28 cellular contexts compared by ENCODE assay signal in the genomic region with DNA sequence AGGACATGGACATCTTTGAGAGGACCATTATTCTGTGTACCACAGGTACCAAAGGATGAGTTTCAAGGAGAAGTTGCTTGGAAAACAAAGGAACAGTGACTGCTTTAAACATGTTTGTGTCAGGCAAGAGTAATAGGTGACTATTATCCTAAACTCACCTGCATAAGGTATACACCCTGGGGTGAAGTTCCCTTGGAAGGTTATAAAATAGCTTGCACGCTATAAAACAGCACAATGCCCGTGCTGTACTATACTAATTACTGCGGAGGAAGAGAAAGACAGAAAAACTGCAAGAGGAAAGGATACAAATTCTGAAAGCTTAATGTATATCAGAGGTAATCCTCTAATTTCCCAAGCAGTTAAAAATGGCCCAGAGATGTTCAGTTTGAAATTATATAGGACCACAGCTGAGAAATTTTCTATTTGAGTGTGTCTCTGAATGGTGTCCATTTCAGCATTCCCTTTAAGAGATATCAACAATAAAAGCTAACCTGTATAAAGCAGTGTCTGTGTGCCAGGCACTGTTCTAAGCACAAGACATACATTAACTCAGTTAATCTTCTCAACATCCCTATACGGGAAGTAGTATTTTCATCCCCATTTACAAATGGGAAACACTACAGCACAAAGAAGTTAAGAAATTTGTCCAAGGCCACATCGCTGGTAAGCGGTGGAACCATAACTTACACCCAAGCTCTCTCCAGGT.
"Had no signal": no experiment of that assay in that cellular context is flagged by ENCODE, and none has a peak within 500 bp of the region (broad histone marks: within the 10 kb centered on the region; RNA-seq: fewer than 3 reads in every experiment).

No MANE protein-coding gene starts in this region.

- H3K4me3 ChIP-seq: adrenal gland, body of pancreas had no signal

- H3K9me3 ChIP-seq: adrenal gland, body of pancreas had no signal

- H3K4me1 ChIP-seq: adrenal gland had no signal

- H3K27me3 ChIP-seq: adrenal gland, body of pancreas had no signal

- FAIRE-seq: colon, endometrium, endothelial cell of umbilical vein, frontal cortex had no signal

- DNase-seq: activated CD4-positive, alpha-beta memory T cell treated with anti-CD3 and anti-CD28 coated beads for 36 hours; activated CD4-positive, alpha-beta T cell treated with anti-CD3 and anti-CD28 coated beads for 36 hours; activated CD4-positive, alpha-beta T cell treated with anti-CD3 and anti-CD28 coated beads, Interleukin-2, amount 10 ng/mL, durations not matched to agents 24 days and 14 days; activated CD4-positive, CD25-positive, alpha-beta regulatory T cell; activated CD4-positive, CD25-positive, alpha-beta regulatory T cell treated with anti-CD3 and anti-CD28 coated beads, Interleukin-2, amount 50 U/mL, for 72 hours; activated CD8-positive, alpha-beta memory T cell treated with anti-CD3 and anti-CD28 coated beads, Interleukin-2, amount 10 ng/mL, durations not matched to agents 7 days and 5 days; activated CD8-positive, alpha-beta memory T cell treated with anti-CD3 and anti-CD28 coated beads, Interleukin-2, amount 50 U/mL, for 4 hours; activated CD8-positive, alpha-beta T cell treated with anti-CD3 and anti-CD28 coated beads, Interleukin-2, amount 10 ng/mL, durations not matched to agents 7 days and 5 days; activated effector memory CD4-positive, alpha-beta T cell treated with anti-CD3 and anti-CD28 coated beads, Interleukin-2, amount 50 U/mL, for 16 hours; activated naive CD4-positive, alpha-beta T cell treated with anti-CD3 and anti-CD28 coated beads for 36 hours; activated naive CD8-positive, alpha-beta T cell treated with anti-CD3 and anti-CD28 coated beads for 36 hours; activated naive CD8-positive, alpha-beta T cell treated with anti-CD3 and anti-CD28 coated beads, Interleukin-2, amount 50 U/mL, for 24 hours; activated T-cell treated with anti-CD3 and anti-CD28 coated beads, Interleukin-2, amount 50 U/mL, for 1 hour; activated T-cell treated with anti-CD3 and anti-CD28 coated beads, Interleukin-2, amount 50 U/mL, for 48 hours; adrenal gland; amygdala; aorta; body of pancreas; caudate nucleus; effector CD8-positive, alpha-beta T cell; foreskin fibroblast; T-helper 1 cell; T-helper 2 cell had no signal

- H3K27ac ChIP-seq: adrenal gland, body of pancreas, epithelial cell of prostate had no signal

- H3K36me3 ChIP-seq: adrenal gland had no signal
